ENCODE assay signal across 22 cellular contexts in genomic region chr4:7285244-7286122, GRCh38.
DNase-seq lines count a peak whose midpoint lies in the region; ATAC-seq and TF ChIP-seq lines count a peak whose summit lies in the region.
"Had no signal": no experiment of that assay in that cellular context is flagged by ENCODE, and none has a peak within 500 bp of the region (broad histone marks: within the 10 kb centered on the region; RNA-seq: fewer than 3 reads in every experiment).

No MANE protein-coding gene starts in this region.

- POLR2A ChIA-PET in naive thymus-derived CD8-positive, alpha-beta T cell (lab: Charles Lee), result no interaction called here

- TF ChIP-seq EP300 in transverse colon (IDR thresholded peaks at IDR 0.05; ENCODE audit: low read depth), result no peak

- no peaks in the 10 kb centered on the region for H3K36me3 Mint-ChIP-seq in brain
- no peaks in the 10 kb centered on the region for H3K36me3 Mint-ChIP-seq in neural crest cell (ENCODE audit: low read depth)
- H3K36me3 Mint-ChIP-seq in naive thymus-derived CD8-positive, alpha-beta T cell, result no peaks in the 10 kb centered on the region
- H3K36me3 Mint-ChIP-seq: IgD-negative memory B cell had no signal

- H3K4me3 Mint-ChIP-seq in brain (no peak overlapping the region), neural crest cell (no peak overlapping the region)
- no peak overlapping the region for H3K4me3 Mint-ChIP-seq in naive thymus-derived CD8-positive, alpha-beta T cell
- H3K4me3 Mint-ChIP-seq: activated naive CD8-positive, alpha-beta T cell treated with anti-CD3 and anti-CD28 coated beads, Interleukin-2, amount 50 U/mL, for 24 hours had no signal

- H3K4me3 ChIP-seq in transverse colon, result no peak overlapping the region
- H3K4me3 ChIP-seq: BLaER1 treated with 17β-estradiol and CSF1 and Interleukin-3, amounts not matched to agents 10 nM and 100 nM; stomach had no signal

- in situ Hi-C loops in transverse colon (cut with MboI; ENCODE audit: low pct_ligation_motif_present in 1 of 4, low pct_unique_long_range_greater_than_20kb in 1 of 4, low sequenced_read_pairs in 3 of 4), result no loop called here

- intact Hi-C loops in transverse colon (cut with DNase I; ENCODE audit: low total_unique reads), result no loop called here

- H3K27me3 Mint-ChIP-seq in brain (peaks cover 3% of the 10 kb centered on the region), neural crest cell (ENCODE audit: low read depth) (no peaks in the 10 kb centered on the region)
- peaks cover 5 to 39% (median 23%) of the 10 kb centered on the region in 5 donors for H3K27me3 Mint-ChIP-seq in naive thymus-derived CD8-positive, alpha-beta T cell

- H3K4me1 ChIP-seq in transverse colon, result peaks cover 0 to 3% (median 0%) of the 10 kb centered on the region in 4 donors

- no peak for TF ChIP-seq POLR2A in transverse colon (IDR thresholded peaks at IDR 0.05)

- 53 to 71% methylated on average over 3 to 34 of the region's 34 CpGs for WGBS in transverse colon (ENCODE audit: low coverage in 1 of 2), 2 donors

- no peaks in the 10 kb centered on the region for H3K9me3 ChIP-seq in transverse colon
- H3K9me3 ChIP-seq: BLaER1 treated with 17β-estradiol and CSF1 and Interleukin-3, amounts not matched to agents 10 nM and 100 nM; stomach had no signal

- H3K4me1 Mint-ChIP-seq in brain (peaks cover 67% of the 10 kb centered on the region), neural crest cell (peaks cover 47% of the 10 kb centered on the region)
- H3K4me1 Mint-ChIP-seq in naive thymus-derived CD8-positive, alpha-beta T cell, result peaks cover 0 to 5% (median under 1%) of the 10 kb centered on the region in 4 donors
- H3K4me1 Mint-ChIP-seq: activated naive CD8-positive, alpha-beta T cell treated with anti-CD3 and anti-CD28 coated beads, Interleukin-2, amount 50 U/mL, for 24 hours; IgD-negative memory B cell had no signal

- H3K27me3 ChIP-seq in transverse colon, result no peaks in the 10 kb centered on the region

- DNase-seq in NCI-H524 (lab: John Stamatoyannopoulos, UW) (peak; percentile 72 to 80), NCI-H524 treated with DMSO at 0.1 percent for 48 hours (lab: John Stamatoyannopoulos, UW) (no peak), neural crest cell (ENCODE audit: low read depth, low spot score) (no peak), transverse colon (no peak), NCI-H345 (lab: John Stamatoyannopoulos, UW) (no peak)
- DNase-seq in naive thymus-derived CD8-positive, alpha-beta T cell, result no peak
- DNase-seq: activated CD4-positive, alpha-beta T cell treated with anti-CD3 and anti-CD28 coated beads for 48 hours; activated naive CD8-positive, alpha-beta T cell treated with anti-CD3 and anti-CD28 coated beads, Interleukin-2, amount 50 U/mL, for 24 hours; dermis blood vessel endothelial cell; foreskin melanocyte; left colon; NCI-H187 treated with DMSO at 0.1 percent for 48 hours; NCI-H526 treated with DMSO at 0.1 percent for 48 hours; SHP77 treated with DMSO at 0.1 percent for 48 hours; stomach; T-helper 1 cell had no signal

- H3K9me3 Mint-ChIP-seq in brain (peaks cover 0 to 2% (median 0%) of the 10 kb centered on the region in 5 experiments), neural crest cell (no peaks in the 10 kb centered on the region)
- H3K9me3 Mint-ChIP-seq in naive thymus-derived CD8-positive, alpha-beta T cell, result no peaks in the 10 kb centered on the region
- H3K9me3 Mint-ChIP-seq: activated naive CD8-positive, alpha-beta T cell treated with anti-CD3 and anti-CD28 coated beads, Interleukin-2, amount 50 U/mL, for 24 hours; activated T-helper 2 cell treated with anti-CD3 and anti-CD28 coated beads, Interferon-gamma antibody, Interleukin-2, Interleukin-4, amounts not matched to agents 10 μg/mL and 5 μg/mL and 100 μg/mL, durations not matched to agents 14 hours and 24 hours and 36 hours; IgD-negative memory B cell had no signal

- peak overlapping the region in 4 of 5 experiments; percentile 70 to 94 (median 76) for H3K27ac Mint-ChIP-seq in brain
- H3K27ac Mint-ChIP-seq in neural crest cell (ENCODE audit: unreplicated experiment), result peak overlapping the region; percentile 64
- no peak overlapping the region for H3K27ac Mint-ChIP-seq in naive thymus-derived CD8-positive, alpha-beta T cell
- H3K27ac Mint-ChIP-seq: activated naive CD8-positive, alpha-beta T cell treated with anti-CD3 and anti-CD28 coated beads, Interleukin-2, amount 50 U/mL, for 24 hours; activated T-helper 2 cell treated with anti-CD3 and anti-CD28 coated beads, Interferon-gamma antibody, Interleukin-2, Interleukin-4, amounts not matched to agents 10 μg/mL and 5 μg/mL and 100 μg/mL, durations not matched to agents 14 hours and 24 hours and 36 hours; IgD-negative memory B cell had no signal

- no peaks in the 10 kb centered on the region for H3K36me3 ChIP-seq in transverse colon
- H3K36me3 ChIP-seq: BLaER1 treated with 17β-estradiol and CSF1 and Interleukin-3, amounts not matched to agents 10 nM and 100 nM; stomach had no signal

- TF ChIP-seq CTCF in brain (conservative IDR thresholded peaks at IDR 0.05), result no peak
- no peak for TF ChIP-seq CTCF in neural crest cell (conservative IDR thresholded peaks at IDR 0.05)
- TF ChIP-seq CTCF in transverse colon (IDR thresholded peaks at IDR 0.05), result no peak

- peak overlapping the region; percentile 20 to 61 (median 55) for H3K27ac ChIP-seq in transverse colon
- H3K27ac ChIP-seq: BLaER1 treated with 17β-estradiol and CSF1 and Interleukin-3, amounts not matched to agents 10 nM and 100 nM; epithelial cell of prostate had no signal

- no peak for ATAC-seq in GM18873 (IDR thresholded peaks at IDR 0.05; ENCODE audit: low FRiP score, unreplicated experiment)
- no peak for ATAC-seq in naive thymus-derived CD8-positive, alpha-beta T cell
- ATAC-seq: activated naive CD8-positive, alpha-beta T cell treated with anti-CD3 and anti-CD28 coated beads, Interleukin-2, amount 50 U/mL, for 24 hours; left colon had no signal

Comparison
In these comparisons a context has a peak if more than half of its experiments do, and no peak if none do; other contexts are left out.
1. DNase-seq: peak in NCI-H524 (2 of 2); none in NCI-H524 treated with DMSO at 0.1 percent for 48 hours (single experiment), neural crest cell (single experiment), transverse colon (single experiment), naive thymus-derived CD8-positive, alpha-beta T cell (0 of 10) and NCI-H345 (single experiment).
2. H3K27ac Mint-ChIP-seq: peak in brain (4 of 5) and neural crest cell (single experiment); none in naive thymus-derived CD8-positive, alpha-beta T cell (0 of 10).